1 cellular context compared by ENCODE assay signal in the genomic region with DNA sequence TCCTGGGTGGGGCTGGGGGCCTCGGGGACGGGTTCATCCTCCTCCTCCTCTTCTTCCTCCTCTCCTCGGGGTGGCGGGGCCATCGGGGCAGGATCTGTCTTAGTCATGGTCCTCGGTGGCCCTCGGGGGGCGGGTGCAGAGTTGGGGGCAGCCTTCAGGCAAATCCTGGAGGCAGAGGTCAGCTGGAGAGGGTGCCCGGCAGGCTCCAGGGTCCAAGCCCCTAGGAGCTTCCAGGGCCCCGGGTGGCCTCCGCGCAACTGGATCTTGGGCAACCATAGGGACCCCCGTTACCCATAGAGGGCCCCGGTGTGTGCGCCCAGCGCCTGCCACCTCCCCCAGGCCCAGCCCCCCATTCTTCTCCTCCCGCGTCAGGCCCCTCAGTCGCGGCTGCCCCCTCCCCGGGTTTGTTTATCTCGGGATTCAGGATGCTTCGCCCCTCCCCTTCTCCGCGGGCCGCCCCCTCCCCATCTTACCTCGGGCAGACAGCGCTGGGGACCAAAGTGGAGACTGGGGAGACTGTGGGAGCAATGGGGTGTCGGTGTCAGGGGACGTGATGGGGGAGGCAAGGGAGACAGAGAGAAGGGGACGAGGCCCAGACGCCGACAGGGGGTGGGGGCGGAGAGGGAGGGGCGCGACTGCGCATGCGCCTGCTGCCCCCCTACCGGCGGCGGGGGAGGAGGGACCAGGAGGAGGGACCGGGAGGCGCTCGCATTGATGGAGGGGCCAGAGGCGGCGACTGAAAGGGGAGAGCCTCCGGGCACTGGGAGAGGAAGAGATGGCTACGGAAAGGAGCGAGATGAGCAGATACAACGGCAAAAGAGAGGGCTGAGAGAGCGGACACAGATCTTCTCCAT.
TF ChIP-seq lines count a peak whose summit lies in the region.

A gene with protein sequence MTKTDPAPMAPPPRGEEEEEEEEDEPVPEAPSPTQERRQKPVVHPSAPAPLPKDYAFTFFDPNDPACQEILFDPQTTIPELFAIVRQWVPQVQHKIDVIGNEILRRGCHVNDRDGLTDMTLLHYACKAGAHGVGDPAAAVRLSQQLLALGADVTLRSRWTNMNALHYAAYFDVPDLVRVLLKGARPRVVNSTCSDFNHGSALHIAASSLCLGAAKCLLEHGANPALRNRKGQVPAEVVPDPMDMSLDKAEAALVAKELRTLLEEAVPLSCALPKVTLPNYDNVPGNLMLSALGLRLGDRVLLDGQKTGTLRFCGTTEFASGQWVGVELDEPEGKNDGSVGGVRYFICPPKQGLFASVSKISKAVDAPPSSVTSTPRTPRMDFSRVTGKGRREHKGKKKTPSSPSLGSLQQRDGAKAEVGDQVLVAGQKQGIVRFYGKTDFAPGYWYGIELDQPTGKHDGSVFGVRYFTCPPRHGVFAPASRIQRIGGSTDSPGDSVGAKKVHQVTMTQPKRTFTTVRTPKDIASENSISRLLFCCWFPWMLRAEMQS (minus strand): TSS at position 623 of the 854 bp plus-strand sequence. CDS start 516 bp downstream, at position 107.

TF ChIP-seq in endothelial cell of umbilical vein, 7 proteins besides CTCF, POLR2A, EP300 and RAD21 (continued from another document):
- peak; percentile 19 for TF ChIP-seq POLR2AphosphoS5 (IDR thresholded peaks at IDR 0.05; ENCODE audit: insufficient read depth, low read depth, low read length)
TF ChIP-seq in endothelial cell of umbilical vein: peak in this region for 1.
